In the genomic region with DNA sequence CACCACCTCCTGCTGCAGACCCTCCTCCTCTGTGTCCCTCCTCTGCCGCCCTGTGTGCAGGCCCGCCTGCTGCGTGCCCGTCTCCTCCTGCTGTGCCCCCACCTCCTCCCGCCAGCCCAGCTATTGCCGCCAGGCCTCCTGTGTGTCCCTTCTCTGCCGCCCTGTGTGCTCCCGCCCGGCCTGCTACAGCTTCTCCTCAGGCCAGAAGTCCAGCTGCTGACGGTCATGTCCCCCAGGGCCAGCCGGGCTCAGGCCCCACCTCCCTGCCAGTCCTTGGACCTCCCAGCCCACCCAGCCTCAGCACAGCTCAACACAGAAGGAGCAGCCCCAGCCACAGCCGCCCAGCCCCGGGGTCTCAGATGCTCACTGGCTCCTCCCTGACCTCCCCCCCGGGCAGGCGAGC, we compare ENCODE assay signal across 14 cellular contexts. TPM values are rescaled to one million over a fixed set of nuclear protein-coding genes. Genes with fewer than 3 reads are reported as not detected.
DNase-seq lines count a peak whose midpoint lies in the region; ATAC-seq, FAIRE-seq and TF ChIP-seq lines count a peak whose summit lies in the region.
"Not testable (repeated sequence)": the region's sequence is repeated elsewhere in the genome, so short reads cannot be mapped to it uniquely, and the experiment has no call there.
"Had no signal": no experiment of that assay in that cellular context is flagged by ENCODE, and none has a peak within 500 bp of the region (broad histone marks: within the 10 kb centered on the region; RNA-seq: fewer than 3 reads in every experiment).

No MANE protein-coding gene starts in this region.

- TF ChIP-seq CTCF in K562 (IDR thresholded peaks at IDR 0.05 in 2 of 3, conservative IDR thresholded peaks at IDR 0.05 in 1 of 3; ENCODE audit: insufficient read depth in 2 of 3, low read depth in 1 of 3, low read length in 3 of 3); glutamatergic neuron (IDR thresholded peaks at IDR 0.05; ENCODE audit: partially characterized antibody, unreplicated experiment); natural killer cell (IDR thresholded peaks at IDR 0.05); upper lobe of right lung (IDR thresholded peaks at IDR 0.05): not testable (repeated sequence)

- H3K4me2 ChIP-seq in K562 (ENCODE audit: insufficient read depth, low read length) = not testable (repeated sequence)

- in situ Hi-C loops in K562 (cut with MboI) = not testable (repeated sequence)

- H3K9me3 Mint-ChIP-seq in glutamatergic neuron (ENCODE audit: unreplicated experiment) (peaks cover 16% of the 10 kb centered on the region), natural killer cell (peaks cover 16 to 33% of the 10 kb centered on the region in 2 donors)

- intact Hi-C loops in K562 (cut with micrococcal nuclease); posterior vena cava (cut with DNase I); upper lobe of right lung (cut with DNase I): not testable (repeated sequence)
- intact Hi-C loops in natural killer cell (cut with micrococcal nuclease) = loop anchor here (2.0 to 10.0 kb wide), 2 partner anchors 31 to 87 kb away; a partner anchor contains a TSS

- not testable (repeated sequence) for TF ChIP-seq RAD21 in K562 (CRISPR knock-in tag; conservative IDR thresholded peaks at IDR 0.05 in 1 of 2, IDR thresholded peaks at IDR 0.05 in 1 of 2)

- H3K27ac ChIP-seq in K562 (ENCODE audit: extremely low read depth, low read depth, low read length); upper lobe of right lung: not testable (repeated sequence)

- ATAC-seq in K562, natural killer cell, upper lobe of right lung: not testable (repeated sequence)

- POLR2A ChIA-PET in K562 (lab: Yijun Ruan, JAX) = not testable (repeated sequence)

- peak overlapping the region; percentile 22 for H3K27ac Mint-ChIP-seq in glutamatergic neuron (ENCODE audit: unreplicated experiment)
- H3K27ac Mint-ChIP-seq in natural killer cell = peak overlapping the region in 1 of 2 donors; percentile 41

- H3K79me2 ChIP-seq in K562 (ENCODE audit: control insufficient read depth, insufficient read depth, low read length) = not testable (repeated sequence)

- CTCF ChIA-PET in K562 (lab: Yijun Ruan, JAX; ENCODE audit: low intra/inter-chr PET ratio) = not testable (repeated sequence)

- H3K36me3 Mint-ChIP-seq in glutamatergic neuron (ENCODE audit: unreplicated experiment) (peaks cover 50% of the 10 kb centered on the region), natural killer cell (peaks cover 45% of the 10 kb centered on the region)

- not testable (repeated sequence) for H3K27me3 Mint-ChIP-seq in glutamatergic neuron (ENCODE audit: unreplicated experiment); natural killer cell (ENCODE audit: low read depth in 2 of 2)

- not testable (repeated sequence) for TF ChIP-seq EP300 in K562 (IDR thresholded peaks at IDR 0.05; ENCODE audit: low read length)

- H4K20me1 ChIP-seq in K562 (replicated peaks; ENCODE audit: control insufficient read depth, insufficient read depth, low read length) = not testable (repeated sequence)

- not testable (repeated sequence) for H3K9me3 ChIP-seq in K562 (replicated peaks; ENCODE audit: control insufficient read depth, insufficient read depth, low read depth, low read length)
- H3K9me3 ChIP-seq in upper lobe of right lung = peaks cover 18% of the 10 kb centered on the region

- not testable (repeated sequence) for H3K9ac ChIP-seq in K562 (ENCODE audit: insufficient read depth in 1 of 2, low read depth in 2 of 2, low read length in 2 of 2)

- not testable (repeated sequence) for H3K27me3 ChIP-seq in K562 (ENCODE audit: control insufficient read depth in 2 of 2, insufficient read depth in 2 of 2, low read length in 2 of 2); upper lobe of right lung

- TF ChIP-seq POLR2A in K562 (conservative IDR thresholded peaks at IDR 0.05) = not testable (repeated sequence)

- WGBS in K562 (ENCODE audit: insufficient coverage, low coverage, missing lambda C conversion rate) = 0% methylated on average over 8 of the region's 15 CpGs

- not testable (repeated sequence) for H3K4me3 ChIP-seq in K562, upper lobe of right lung

- not testable (repeated sequence) for H2AFZ ChIP-seq in K562 (ENCODE audit: low read depth, low read length)

- FAIRE-seq in K562 (lab: Jason Lieb, UNC) = not testable (repeated sequence)

- not testable (repeated sequence) for H3K9me1 ChIP-seq in K562 (ENCODE audit: control insufficient read depth, insufficient read depth, low read length)

- H3K4me1 ChIP-seq in K562 (replicated peaks in 1 of 2; ENCODE audit: control insufficient read depth in 2 of 2, insufficient read depth in 2 of 2, low read length in 2 of 2); upper lobe of right lung: not testable (repeated sequence)

- H3K36me3 ChIP-seq in K562 (ENCODE audit: control insufficient read depth, insufficient read depth, low read length); upper lobe of right lung: not testable (repeated sequence)

- not testable (repeated sequence) for H3K4me3 Mint-ChIP-seq in glutamatergic neuron (ENCODE audit: unreplicated experiment)
- peak overlapping the region; percentile 29 for H3K4me3 Mint-ChIP-seq in natural killer cell

- not testable (repeated sequence) for DNase-seq in K562 (ENCODE audit: extremely low read depth in 1 of 4, low spot score in 3 of 4); glutamatergic neuron; natural killer cell
- DNase-seq in ecto neural progenitor cell (ENCODE audit: low spot score) = peak; percentile 48
- peak; percentile 74 for DNase-seq in posterior vena cava (ENCODE audit: low spot score)
- peak; percentile 52 for DNase-seq in upper lobe of right lung

- H3K4me1 Mint-ChIP-seq in glutamatergic neuron (ENCODE audit: low read depth, unreplicated experiment) = not testable (repeated sequence)
- H3K4me1 Mint-ChIP-seq in natural killer cell = peaks cover 43 to 59% of the 10 kb centered on the region in 2 donors

- BruUV-seq in K562 (replicated peaks; lab: Mats Ljungman, UMichigan) = not testable (repeated sequence)

RNA-seq across cellular contexts. Expression of a gene that starts 0.9 kb away (rescaled TPM):
- not detected in 2 replicates for total RNA-seq in K562 (2011; cell fraction: chromatin; rRNA removed; ENCODE audit: low replicate concordance)
- total RNA-seq in K562 (2011; cell fraction: nucleolus; rRNA removed) = not detected in 2 replicates
- not detected in 2 replicates for total RNA-seq in K562 (2011; cell fraction: nucleoplasm; rRNA removed)
- not detected in 2 replicates for total RNA-seq in K562 (2014; rRNA removed)
- not detected in 2 replicates for total RNA-seq in K562 (2014; rRNA removed; fragmentation: Illumina TruSeq; extraction: Trizol)
- not detected in 2 replicates for total RNA-seq in K562 (2015; rRNA removed; fragmentation: Illumina TruSeq; extraction: Trizol)
- not detected in 2 replicates for total RNA-seq in K562 (2021)
- not detected in 2 replicates for polyA plus RNA-seq in K562 (2011; rRNA removed)
- not detected in 2 replicates for polyA plus RNA-seq in K562 (2011; cell fraction: cytosol; rRNA removed)
- polyA plus RNA-seq in K562 (2011; cell fraction: nucleus; rRNA removed) = not detected in 2 replicates
- not detected in 2 replicates for polyA plus RNA-seq in K562 (2012)
- polyA plus RNA-seq in K562 (2014; fragmentation: Illumina TruSeq; extraction: Trizol) = not detected in 2 replicates
- not detected for polyA plus RNA-seq in K562 (2014; fragmentation: Nextera tagmentation; extraction: Ambion mirVana)
- not detected in 2 replicates for polyA plus RNA-seq in K562 (2014; rRNA removed)
- polyA minus RNA-seq in K562 (2011; rRNA and poly(A)+ RNA removed) = not detected in 2 replicates
- not detected in 2 replicates for polyA minus RNA-seq in K562 (2011; cell fraction: cytosol; rRNA and poly(A)+ RNA removed)
- polyA minus RNA-seq in K562 (2011; cell fraction: nucleus; rRNA and poly(A)+ RNA removed) = not detected in 2 replicates
- not detected for total RNA-seq in glutamatergic neuron (ENCODE audit: unreplicated experiment)
- not detected for total RNA-seq in natural killer cell
- total RNA-seq in posterior vena cava = not detected
- not detected for total RNA-seq in upper lobe of right lung
- total RNA-seq: A172; A673; Calu3; CD4-positive, alpha-beta memory T cell; Daoy; G401; HFFc6 had no signal
- polyA plus RNA-seq: BJ; CD4-positive, alpha-beta memory T cell had no signal

RNA-seq across cellular contexts. Expression of a gene that starts 9.3 kb away (rescaled TPM):
- total RNA-seq in K562 (2011; cell fraction: chromatin; rRNA removed; ENCODE audit: low replicate concordance) = not detected in 2 replicates
- not detected in 2 replicates for total RNA-seq in K562 (2011; cell fraction: nucleolus; rRNA removed)
- total RNA-seq in K562 (2011; cell fraction: nucleoplasm; rRNA removed) = not detected in 2 replicates
- not detected in 2 replicates for total RNA-seq in K562 (2014; rRNA removed)
- total RNA-seq in K562 (2014; rRNA removed; fragmentation: Illumina TruSeq; extraction: Trizol) = not detected in 2 replicates
- not detected in 2 replicates for total RNA-seq in K562 (2015; rRNA removed; fragmentation: Illumina TruSeq; extraction: Trizol)
- not detected in 2 replicates for total RNA-seq in K562 (2021)
- not detected in 2 replicates for polyA plus RNA-seq in K562 (2011; rRNA removed)
- polyA plus RNA-seq in K562 (2011; cell fraction: cytosol; rRNA removed) = not detected in 2 replicates
- polyA plus RNA-seq in K562 (2011; cell fraction: nucleus; rRNA removed) = not detected in 2 replicates
- not detected in 2 replicates for polyA plus RNA-seq in K562 (2012)
- not detected in 2 replicates for polyA plus RNA-seq in K562 (2014; fragmentation: Illumina TruSeq; extraction: Trizol)
- not detected for polyA plus RNA-seq in K562 (2014; fragmentation: Nextera tagmentation; extraction: Ambion mirVana)
- polyA plus RNA-seq in K562 (2014; rRNA removed) = not detected in 2 replicates
- not detected in 2 replicates for polyA minus RNA-seq in K562 (2011; rRNA and poly(A)+ RNA removed)
- not detected in 2 replicates for polyA minus RNA-seq in K562 (2011; cell fraction: cytosol; rRNA and poly(A)+ RNA removed)
- not detected in 2 replicates for polyA minus RNA-seq in K562 (2011; cell fraction: nucleus; rRNA and poly(A)+ RNA removed)
- not detected for total RNA-seq in glutamatergic neuron (ENCODE audit: unreplicated experiment)
- not detected for total RNA-seq in natural killer cell
- not detected for total RNA-seq in posterior vena cava
- total RNA-seq in upper lobe of right lung = not detected
- total RNA-seq: A172; A673; Calu3; CD4-positive, alpha-beta memory T cell; Daoy; G401; HFFc6 had no signal
- polyA plus RNA-seq: BJ; CD4-positive, alpha-beta memory T cell had no signal

RNA-seq across cellular contexts. Expression of a gene that starts 16.0 kb away (rescaled TPM):
- not detected in 2 replicates for total RNA-seq in K562 (2011; cell fraction: chromatin; rRNA removed; ENCODE audit: low replicate concordance)
- total RNA-seq in K562 (2011; cell fraction: nucleolus; rRNA removed) = not detected in 2 replicates
- not detected in 2 replicates for total RNA-seq in K562 (2011; cell fraction: nucleoplasm; rRNA removed)
- total RNA-seq in K562 (2014; rRNA removed) (not detected in 2 replicates), K562 (2014; rRNA removed; fragmentation: Illumina TruSeq; extraction: Trizol) (not detected in 2 replicates), K562 (2015; rRNA removed; fragmentation: Illumina TruSeq; extraction: Trizol) (not detected in 2 replicates), K562 (2021) (not detected in 2 replicates), glutamatergic neuron (ENCODE audit: unreplicated experiment) (not detected), natural killer cell (not detected), posterior vena cava (not detected), upper lobe of right lung (not detected)
- polyA plus RNA-seq in K562 (2011; rRNA removed) (not detected in 2 replicates), K562 (2014; fragmentation: Illumina TruSeq; extraction: Trizol) (not detected in 2 replicates), K562 (2014; fragmentation: Nextera tagmentation; extraction: Ambion mirVana) (not detected), K562 (2014; rRNA removed) (not detected in 2 replicates)
- polyA plus RNA-seq in K562 (2011; cell fraction: cytosol; rRNA removed) = not detected in 2 replicates
- polyA plus RNA-seq in K562 (2011; cell fraction: nucleus; rRNA removed) = not detected in 2 replicates
- polyA plus RNA-seq in K562 (2012) = not detected in 2 replicates
- not detected in 2 replicates for polyA minus RNA-seq in K562 (2011; rRNA and poly(A)+ RNA removed)
- polyA minus RNA-seq in K562 (2011; cell fraction: cytosol; rRNA and poly(A)+ RNA removed) = not detected in 2 replicates
- not detected in 2 replicates for polyA minus RNA-seq in K562 (2011; cell fraction: nucleus; rRNA and poly(A)+ RNA removed)
- total RNA-seq: A172; A673; Calu3; CD4-positive, alpha-beta memory T cell; Daoy; G401; HFFc6 had no signal
- polyA plus RNA-seq: BJ; CD4-positive, alpha-beta memory T cell had no signal

RNA-seq across cellular contexts. Expression of a gene that starts 18.4 kb away (rescaled TPM):
- total RNA-seq in K562 (2011; cell fraction: chromatin; rRNA removed; ENCODE audit: low replicate concordance) = not detected in 2 replicates
- total RNA-seq in K562 (2011; cell fraction: nucleolus; rRNA removed) = not detected in 2 replicates
- not detected in 2 replicates for total RNA-seq in K562 (2011; cell fraction: nucleoplasm; rRNA removed)
- total RNA-seq in K562 (2014; rRNA removed) (not detected in 2 replicates), K562 (2014; rRNA removed; fragmentation: Illumina TruSeq; extraction: Trizol) (not detected in 2 replicates), K562 (2015; rRNA removed; fragmentation: Illumina TruSeq; extraction: Trizol) (not detected in 2 replicates), K562 (2021) (not detected in 2 replicates), glutamatergic neuron (ENCODE audit: unreplicated experiment) (not detected), natural killer cell (not detected), posterior vena cava (not detected), upper lobe of right lung (not detected)
- polyA plus RNA-seq in K562 (2011; rRNA removed) (not detected in 2 replicates), K562 (2014; fragmentation: Illumina TruSeq; extraction: Trizol) (not detected in 2 replicates), K562 (2014; fragmentation: Nextera tagmentation; extraction: Ambion mirVana) (not detected), K562 (2014; rRNA removed) (not detected in 2 replicates)
- not detected in 2 replicates for polyA plus RNA-seq in K562 (2011; cell fraction: cytosol; rRNA removed)
- polyA plus RNA-seq in K562 (2011; cell fraction: nucleus; rRNA removed) = not detected in 2 replicates
- not detected in 2 replicates for polyA plus RNA-seq in K562 (2012)
- not detected in 2 replicates for polyA minus RNA-seq in K562 (2011; rRNA and poly(A)+ RNA removed)
- not detected in 2 replicates for polyA minus RNA-seq in K562 (2011; cell fraction: cytosol; rRNA and poly(A)+ RNA removed)
- polyA minus RNA-seq in K562 (2011; cell fraction: nucleus; rRNA and poly(A)+ RNA removed) = not detected in 2 replicates
- total RNA-seq: A172; A673; Calu3; CD4-positive, alpha-beta memory T cell; Daoy; G401; HFFc6 had no signal
- polyA plus RNA-seq: BJ; CD4-positive, alpha-beta memory T cell had no signal

RNA-seq across cellular contexts. Expression of a gene that starts 26.6 kb away (rescaled TPM):
- not detected in 2 replicates for total RNA-seq in K562 (2011; cell fraction: chromatin; rRNA removed; ENCODE audit: low replicate concordance)
- not detected in 2 replicates for total RNA-seq in K562 (2011; cell fraction: nucleolus; rRNA removed)
- total RNA-seq in K562 (2011; cell fraction: nucleoplasm; rRNA removed) = not detected in 2 replicates
- total RNA-seq in K562 (2014; rRNA removed) (not detected in 2 replicates), K562 (2014; rRNA removed; fragmentation: Illumina TruSeq; extraction: Trizol) (not detected in 2 replicates), K562 (2015; rRNA removed; fragmentation: Illumina TruSeq; extraction: Trizol) (not detected in 2 replicates), K562 (2021) (not detected in 2 replicates), glutamatergic neuron (ENCODE audit: unreplicated experiment) (not detected), natural killer cell (not detected), posterior vena cava (not detected), upper lobe of right lung (not detected)
- polyA plus RNA-seq in K562 (2011; rRNA removed) (not detected in 2 replicates), K562 (2014; fragmentation: Illumina TruSeq; extraction: Trizol) (not detected in 2 replicates), K562 (2014; fragmentation: Nextera tagmentation; extraction: Ambion mirVana) (not detected), K562 (2014; rRNA removed) (not detected in 2 replicates)
- polyA plus RNA-seq in K562 (2011; cell fraction: cytosol; rRNA removed) = not detected in 2 replicates
- not detected in 2 replicates for polyA plus RNA-seq in K562 (2011; cell fraction: nucleus; rRNA removed)
- polyA plus RNA-seq in K562 (2012) = not detected in 2 replicates
- polyA minus RNA-seq in K562 (2011; rRNA and poly(A)+ RNA removed) = not detected in 2 replicates
- polyA minus RNA-seq in K562 (2011; cell fraction: cytosol; rRNA and poly(A)+ RNA removed) = not detected in 2 replicates
- not detected in 2 replicates for polyA minus RNA-seq in K562 (2011; cell fraction: nucleus; rRNA and poly(A)+ RNA removed)
- total RNA-seq: A172; Calu3; CD4-positive, alpha-beta memory T cell; Daoy; G401; HFFc6 had no signal
- polyA plus RNA-seq: BJ; CD4-positive, alpha-beta memory T cell had no signal
